ENCODE assay signal across 1 cellular context in genomic region chr20:38645980-38646858, GRCh38.
TF ChIP-seq lines count a peak whose summit lies in the region.

No MANE protein-coding gene starts in this region.

TF ChIP-seq in WTC11, 78 proteins besides CTCF, POLR2A, EP300 and RAD21 (continued from another document):
- TF ChIP-seq ZNF532 (CRISPR knock-in tag; IDR thresholded peaks at IDR 0.05; ENCODE audit: borderline replicate concordance) (no peak), ATF3 (CRISPR knock-in tag; conservative IDR thresholded peaks at IDR 0.05) (no peak), ZNF317 (CRISPR knock-in tag; IDR thresholded peaks at IDR 0.05; ENCODE audit: borderline replicate concordance, low read depth) (no peak), SOX15 (CRISPR knock-in tag; IDR thresholded peaks at IDR 0.05) (no peak), NFYB (CRISPR knock-in tag; conservative IDR thresholded peaks at IDR 0.05; ENCODE audit: low read depth) (no peak), NR3C1 (CRISPR knock-in tag; conservative IDR thresholded peaks at IDR 0.05; ENCODE audit: low read depth) (no peak), GABPB1 (CRISPR knock-in tag; IDR thresholded peaks at IDR 0.05) (peak; percentile 56), ZNF232 (CRISPR knock-in tag; IDR thresholded peaks at IDR 0.05) (0 out of 2 replicates have a peak, but pooled peaks have one; percentile 50), NFE2L1 (CRISPR knock-in tag; IDR thresholded peaks at IDR 0.05) (no peak), CREM (CRISPR knock-in tag; IDR thresholded peaks at IDR 0.05) (0 out of 2 replicates have a peak, but pooled peaks have one; percentile 16), ETV6 (CRISPR knock-in tag; IDR thresholded peaks at IDR 0.05) (no peak), MXD4 (CRISPR knock-in tag; IDR thresholded peaks at IDR 0.05; ENCODE audit: borderline replicate concordance) (no peak), ZNF423 (CRISPR knock-in tag; IDR thresholded peaks at IDR 0.05) (no peak), IRF2 (CRISPR knock-in tag; IDR thresholded peaks at IDR 0.05; ENCODE audit: borderline replicate concordance, low read depth) (no peak), RORB (CRISPR knock-in tag; IDR thresholded peaks at IDR 0.05) (no peak), HMGXB4 (CRISPR knock-in tag; IDR thresholded peaks at IDR 0.05) (0 out of 2 replicates have a peak, but pooled peaks have one; percentile 25), KAT7 (CRISPR knock-in tag; IDR thresholded peaks at IDR 0.05; ENCODE audit: borderline replicate concordance) (no peak), NR1H2 (CRISPR knock-in tag; IDR thresholded peaks at IDR 0.05) (no peak), PREB (CRISPR knock-in tag; IDR thresholded peaks at IDR 0.05; ENCODE audit: borderline replicate concordance) (no peak), FOXP4 (CRISPR knock-in tag; IDR thresholded peaks at IDR 0.05) (no peak), ZNF138 (CRISPR knock-in tag; conservative IDR thresholded peaks at IDR 0.05) (0 out of 2 replicates have a peak, but pooled peaks have one; percentile 71), CBFB (CRISPR knock-in tag; IDR thresholded peaks at IDR 0.05; ENCODE audit: low read depth) (0 out of 2 replicates have a peak, but pooled peaks have one; percentile 68), EMX1 (CRISPR knock-in tag; IDR thresholded peaks at IDR 0.05) (no peak), ERG (CRISPR knock-in tag; IDR thresholded peaks at IDR 0.05) (no peak), ATF1 (CRISPR knock-in tag; IDR thresholded peaks at IDR 0.05) (no peak), SMAD3 (CRISPR knock-in tag; IDR thresholded peaks at IDR 0.05; ENCODE audit: borderline replicate concordance) (peak; percentile 59; the same call in 1 of the 2 replicates), ZNF396 (CRISPR knock-in tag; IDR thresholded peaks at IDR 0.05; ENCODE audit: borderline replicate concordance) (no peak), SMAD4 (CRISPR knock-in tag; IDR thresholded peaks at IDR 0.05) (no peak), TCF7 (CRISPR knock-in tag; IDR thresholded peaks at IDR 0.05; ENCODE audit: low read depth) (no peak), TEAD4 (CRISPR knock-in tag; IDR thresholded peaks at IDR 0.05) (no peak), ZBTB21 (CRISPR knock-in tag; IDR thresholded peaks at IDR 0.05; ENCODE audit: borderline replicate concordance) (peak; percentile 78; the same call in 1 of the 2 replicates), ARID4B (CRISPR knock-in tag; IDR thresholded peaks at IDR 0.05; ENCODE audit: borderline replicate concordance) (no peak), RELA (CRISPR knock-in tag; IDR thresholded peaks at IDR 0.05; ENCODE audit: borderline replicate concordance) (0 out of 2 replicates have a peak, but pooled peaks have one; percentile 69), NR2C2 (CRISPR knock-in tag; IDR thresholded peaks at IDR 0.05) (no peak), CDX4 (CRISPR knock-in tag; IDR thresholded peaks at IDR 0.05; ENCODE audit: borderline replicate concordance) (no peak), USF2 (CRISPR knock-in tag; IDR thresholded peaks at IDR 0.05) (peak; percentile 64; the same call in 1 of the 2 replicates), AFF4 (CRISPR knock-in tag; IDR thresholded peaks at IDR 0.05; ENCODE audit: borderline replicate concordance) (no peak), ZNF671 (CRISPR knock-in tag; IDR thresholded peaks at IDR 0.05) (no peak)
